1 cellular context compared by ENCODE assay signal in the genomic region with DNA sequence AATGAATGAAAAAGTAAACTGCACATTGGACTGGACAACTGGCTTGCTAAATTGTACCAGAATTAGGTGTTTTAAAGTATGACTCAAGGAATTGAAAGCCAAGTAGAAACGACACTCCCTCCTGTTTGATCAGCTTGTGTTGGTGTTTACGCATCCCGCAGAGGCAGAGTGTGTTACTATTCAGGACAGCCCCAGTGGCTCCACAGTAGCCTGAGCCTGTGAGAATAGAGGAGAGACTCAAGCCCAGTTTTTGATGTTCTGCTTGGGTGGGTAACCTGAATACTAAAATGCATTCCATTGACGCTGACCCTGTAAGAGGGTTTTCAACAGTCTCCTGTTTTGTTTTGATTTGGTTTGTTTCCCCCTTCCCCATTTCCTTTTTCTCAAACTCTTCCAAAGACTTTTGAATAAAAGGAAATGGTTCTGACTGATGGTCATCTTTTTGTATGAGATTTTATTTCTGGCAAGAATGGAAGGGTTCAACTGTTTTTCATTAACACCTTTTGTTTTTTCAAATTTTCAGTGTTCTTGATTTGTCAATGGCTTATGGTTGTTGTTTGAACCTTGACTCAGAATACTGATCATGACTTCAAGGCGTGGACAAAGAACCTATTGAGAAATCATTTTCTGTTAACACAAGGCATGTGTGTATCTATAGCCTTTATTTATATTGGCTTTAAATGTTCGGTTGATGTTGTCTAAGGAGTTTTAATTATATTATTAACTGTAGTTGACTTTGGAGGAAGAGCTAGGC.
A peak's percentile ranks its signal among the peaks of the same experiment; 100 is the strongest.
TF ChIP-seq lines count a peak whose summit lies in the region.

No MANE protein-coding gene starts in this region.

TF ChIP-seq in H1, 55 proteins besides CTCF, POLR2A, EP300 and RAD21:
- TF ChIP-seq EZH2 (IDR thresholded peaks at IDR 0.05; ENCODE audit: low read depth, low read length, severe bottlenecking) (no peak), TCF12 (IDR thresholded peaks at IDR 0.05; ENCODE audit: low read depth, low read length) (0 out of 2 replicates have a peak, but pooled peaks have one; percentile 38), USF2 (IDR thresholded peaks at IDR 0.05; ENCODE audit: low read length) (no peak), BCL11A (IDR thresholded peaks at IDR 0.05; ENCODE audit: low read depth in 2 of 2, low read length in 2 of 2) (no peak), SRF (IDR thresholded peaks at IDR 0.05; ENCODE audit: low read depth, low read length) (no peak), CHD1 (IDR thresholded peaks at IDR 0.05; ENCODE audit: low read depth, low read length) (no peak), HDAC2 (IDR thresholded peaks at IDR 0.05; ENCODE audit: borderline replicate concordance in 1 of 2, low read depth in 2 of 2, low read length in 2 of 2) (no peak)
